8 cellular contexts compared by ENCODE assay signal in the genomic region with DNA sequence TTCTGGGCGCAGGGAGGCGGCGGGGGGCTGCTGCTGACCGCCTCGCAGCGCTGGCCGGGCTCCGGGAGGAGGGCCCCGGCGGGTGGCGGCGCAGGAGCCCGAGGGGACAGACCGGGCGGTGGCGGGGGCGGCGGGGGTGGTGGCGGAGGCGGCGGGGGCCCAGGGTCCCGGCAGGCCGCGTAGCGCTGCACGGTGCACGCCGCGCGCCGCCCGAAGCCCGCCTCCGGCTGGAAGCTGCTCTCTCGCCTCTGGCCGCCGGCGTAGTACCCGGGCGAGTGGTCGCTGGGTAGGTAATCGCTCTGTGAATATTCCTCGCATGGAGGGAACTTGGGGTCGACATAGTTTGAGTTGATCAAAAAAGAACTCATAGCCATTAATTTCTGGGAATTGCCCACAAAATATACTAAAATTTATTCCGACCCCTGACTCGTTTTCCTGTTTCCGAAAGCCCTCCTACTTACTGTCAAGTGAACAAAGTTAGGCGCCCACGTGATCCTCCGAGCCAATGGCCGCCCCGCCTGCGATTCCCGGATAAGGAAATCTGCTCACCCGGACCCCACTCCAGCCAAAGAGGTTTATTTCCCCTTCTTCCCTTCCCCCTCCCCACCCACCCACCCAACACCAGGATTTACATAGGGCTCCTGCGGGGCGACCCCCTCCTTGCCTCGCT. TPM values are rescaled to one million over a fixed set of nuclear protein-coding genes. Genes with fewer than 3 reads are reported as not detected.
DNase-seq lines count a peak whose midpoint lies in the region; ATAC-seq lines count a peak whose summit lies in the region.

A gene (minus strand): TSS at position 405 of the 670 bp plus-strand sequence. CDS start 31 bp downstream, at position 374.

- DNase-seq in T follicular helper cell (ENCODE audit: low read depth): peak; percentile 64
- peak; percentile 66 for DNase-seq in iPS-NIHi7 (ENCODE audit: extremely low spot score)
- DNase-seq in stimulated activated CD4-positive, alpha-beta T cell treated with anti-CD3 and anti-CD28 coated beads, Interleukin-12 subunit alpha, Interleukin-12 subunit beta, amount 100 ng/mL, for 4 hours: peak; percentile 60
- no peak for DNase-seq in AG08395 (ENCODE audit: low spot score)

- peak within 1 kb of the TSS; percentile 74 for H3K27ac ChIP-seq in adipose tissue (ENCODE audit: low read depth, low read length)

- peak; percentile 65 for ATAC-seq in GM18502 (IDR thresholded peaks at IDR 0.05; ENCODE audit: poor library complexity, unreplicated experiment)
- peak; percentile 57 for ATAC-seq in HG03460 (IDR thresholded peaks at IDR 0.05; ENCODE audit: unreplicated experiment)
- ATAC-seq in HG03135 (IDR thresholded peaks at IDR 0.05; ENCODE audit: unreplicated experiment): no peak

- WGBS in adipose tissue, 3 donors: 1 to 2% (median 1%) methylated on average over 38 to 58 of the region's 58 CpGs

RNA-seq across cellular contexts. Expression of the gene that starts here (rescaled TPM):
- polyA plus RNA-seq in adipose tissue: 1 to 10 TPM; 1.1 to 5.4 (median 3.6) TPM
